In genomic region chr13:28035146-28035782, GRCh38 we compare ENCODE assay signal across 18 cellular contexts. TPM values are rescaled to one million over a fixed set of nuclear protein-coding genes. Genes with fewer than 3 reads are reported as not detected.
DNase-seq lines count a peak whose midpoint lies in the region; ATAC-seq and TF ChIP-seq lines count a peak whose summit lies in the region.
"Had no signal": no experiment of that assay in that cellular context is flagged by ENCODE, and none has a peak within 500 bp of the region (broad histone marks: within the 10 kb centered on the region; RNA-seq: fewer than 3 reads in every experiment).

No MANE protein-coding gene starts in this region.

- H3K9ac ChIP-seq in colonic mucosa (ENCODE audit: low read depth in 2 of 2, low read length in 2 of 2): no peak overlapping the region

- H3K4me3 ChIP-seq in colonic mucosa (no peak overlapping the region), upper lobe of right lung (no peak overlapping the region)
- H3K4me3 ChIP-seq: smooth muscle cell had no signal

- H3K27ac ChIP-seq in colonic mucosa (no peak overlapping the region), upper lobe of right lung (no peak overlapping the region)
- H3K27ac ChIP-seq: 22Rv1 had no signal

- H3K4me1 ChIP-seq in colonic mucosa: no peaks in the 10 kb centered on the region
- H3K4me1 ChIP-seq in upper lobe of right lung: no peaks in the 10 kb centered on the region

- ATAC-seq in upper lobe of right lung: peak; percentile 65
- ATAC-seq: activated CD4-positive, alpha-beta T cell treated with anti-CD3 and anti-CD28 coated beads for 36 hours; Panc1 had no signal

- H3K9me3 ChIP-seq in colonic mucosa (no peaks in the 10 kb centered on the region), upper lobe of right lung (no peaks in the 10 kb centered on the region)

- TF ChIP-seq CTCF in colonic mucosa (IDR thresholded peaks at IDR 0.05) (no peak), upper lobe of right lung (IDR thresholded peaks at IDR 0.05) (no peak)

- DNase-seq in DMS153 treated with DMSO at 0.1 percent for 48 hours (lab: John Stamatoyannopoulos, UW; ENCODE audit: unreplicated experiment): peak; percentile 3
- no peak for DNase-seq in DMS153 (lab: John Stamatoyannopoulos, UW)
- peak; percentile 3 to 17 for DNase-seq in NCI-H187 (lab: John Stamatoyannopoulos, UW)
- DNase-seq in colonic mucosa: peak; percentile 20
- no peak for DNase-seq in upper lobe of right lung
- DNase-seq in GOT3 (lab: John Stamatoyannopoulos, UW): no peak
- DNase-seq in NK-92 treated with Interleukin-12 subunit alpha and Interleukin-12 subunit beta, amount 100 ng/mL, for 24 hours (lab: John Stamatoyannopoulos, UW): no peak
- DNase-seq in SKM-1 (lab: John Stamatoyannopoulos, UW; ENCODE audit: unreplicated experiment): no peak
- DNase-seq: activated CD4-positive, alpha-beta T cell treated with anti-CD3 and anti-CD28 coated beads for 36 hours; activated T-cell treated with anti-CD3 and anti-CD28 coated beads, Interleukin-2, amount 50 U/mL, for 48 hours; amniotic stem cell; cortex of kidney; KBM-7; nucleus accumbens; T-helper 1 cell had no signal

- H3K27me3 ChIP-seq in colonic mucosa (no peaks in the 10 kb centered on the region), upper lobe of right lung (peaks cover 19% of the 10 kb centered on the region)

- no peaks in the 10 kb centered on the region for H3K36me3 ChIP-seq in colonic mucosa
- no peaks in the 10 kb centered on the region for H3K36me3 ChIP-seq in upper lobe of right lung

- intact Hi-C loops in colonic mucosa (cut with DNase I): no loop called here
- intact Hi-C loops in upper lobe of right lung (cut with DNase I): no loop called here

RNA-seq across cellular contexts. Expression of gene URAD, which starts 46.8 kb away (rescaled TPM):
- total RNA-seq in colonic mucosa (10 to 100 TPM; 26.9 to 40.7 TPM), upper lobe of right lung (not detected)
- total RNA-seq: activated CD4-positive, alpha-beta T cell treated with anti-CD3 and anti-CD28 coated beads for 36 hours; smooth muscle cell had no signal

Comparison
In these comparisons a context has a peak if more than half of its experiments do, and no peak if none do; other contexts are left out.
1. DNase-seq: peak in DMS153 treated with DMSO at 0.1 percent for 48 hours (single experiment), NCI-H187 (2 of 2) and colonic mucosa (single experiment); none in DMS153 (single experiment), upper lobe of right lung (single experiment), GOT3 (single experiment), NK-92 treated with Interleukin-12 subunit alpha and Interleukin-12 subunit beta, amount 100 ng/mL, for 24 hours (single experiment) and SKM-1 (single experiment).
2. RNA of gene URAD, which starts 46.8 kb away (total RNA-seq): 26.9 to 40.7 TPM in colonic mucosa; not detected in upper lobe of right lung (single experiment); every median in the first group is over 10 times any median in the second.